1 cellular context compared by ENCODE assay signal in the genomic region with DNA sequence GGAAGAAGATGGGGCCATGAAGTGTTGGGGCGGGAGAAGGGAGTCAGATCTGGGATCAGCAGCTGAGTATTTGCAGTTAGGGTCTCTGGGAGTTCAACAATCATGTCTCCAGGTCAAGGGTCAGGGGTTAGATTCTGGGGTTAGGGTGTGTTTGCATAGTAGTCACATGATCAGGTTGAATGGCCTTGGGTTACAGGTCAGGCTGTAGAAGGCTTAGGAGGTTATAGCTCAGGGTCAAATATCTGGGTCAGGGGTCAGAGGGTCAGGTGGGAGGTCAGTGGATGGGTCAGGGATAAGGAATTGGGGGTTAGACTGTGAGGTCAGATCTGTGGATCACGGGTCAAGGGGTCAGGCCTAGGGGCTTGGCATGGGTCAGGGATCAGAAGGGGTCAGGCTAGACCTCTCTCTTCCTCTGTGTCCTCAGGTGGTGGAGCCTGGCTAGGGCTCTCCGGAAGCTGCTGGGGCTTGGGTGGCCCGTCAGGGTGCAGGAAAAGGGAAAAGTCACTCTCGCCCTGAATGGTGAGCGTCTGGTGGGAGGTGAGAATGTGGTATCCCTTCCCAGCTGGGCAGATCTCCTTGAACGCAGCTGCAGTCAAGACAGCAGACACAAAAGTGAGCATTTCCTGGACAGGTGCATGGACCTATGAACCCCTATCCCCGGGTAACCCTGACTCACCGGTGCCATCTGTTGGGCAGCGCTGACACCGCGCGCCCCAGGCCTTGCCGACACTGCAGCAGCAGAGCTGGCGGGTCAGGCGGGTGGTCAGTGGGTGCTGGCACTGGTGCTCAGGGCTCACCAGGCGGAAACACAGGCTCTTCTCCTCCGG.
TF ChIP-seq lines count a peak whose summit lies in the region.

No MANE protein-coding gene starts in this region.

TF ChIP-seq in GM23338, 12 proteins besides CTCF, POLR2A, EP300 and RAD21 (continued from another document):
- TF ChIP-seq, protein P1, sequence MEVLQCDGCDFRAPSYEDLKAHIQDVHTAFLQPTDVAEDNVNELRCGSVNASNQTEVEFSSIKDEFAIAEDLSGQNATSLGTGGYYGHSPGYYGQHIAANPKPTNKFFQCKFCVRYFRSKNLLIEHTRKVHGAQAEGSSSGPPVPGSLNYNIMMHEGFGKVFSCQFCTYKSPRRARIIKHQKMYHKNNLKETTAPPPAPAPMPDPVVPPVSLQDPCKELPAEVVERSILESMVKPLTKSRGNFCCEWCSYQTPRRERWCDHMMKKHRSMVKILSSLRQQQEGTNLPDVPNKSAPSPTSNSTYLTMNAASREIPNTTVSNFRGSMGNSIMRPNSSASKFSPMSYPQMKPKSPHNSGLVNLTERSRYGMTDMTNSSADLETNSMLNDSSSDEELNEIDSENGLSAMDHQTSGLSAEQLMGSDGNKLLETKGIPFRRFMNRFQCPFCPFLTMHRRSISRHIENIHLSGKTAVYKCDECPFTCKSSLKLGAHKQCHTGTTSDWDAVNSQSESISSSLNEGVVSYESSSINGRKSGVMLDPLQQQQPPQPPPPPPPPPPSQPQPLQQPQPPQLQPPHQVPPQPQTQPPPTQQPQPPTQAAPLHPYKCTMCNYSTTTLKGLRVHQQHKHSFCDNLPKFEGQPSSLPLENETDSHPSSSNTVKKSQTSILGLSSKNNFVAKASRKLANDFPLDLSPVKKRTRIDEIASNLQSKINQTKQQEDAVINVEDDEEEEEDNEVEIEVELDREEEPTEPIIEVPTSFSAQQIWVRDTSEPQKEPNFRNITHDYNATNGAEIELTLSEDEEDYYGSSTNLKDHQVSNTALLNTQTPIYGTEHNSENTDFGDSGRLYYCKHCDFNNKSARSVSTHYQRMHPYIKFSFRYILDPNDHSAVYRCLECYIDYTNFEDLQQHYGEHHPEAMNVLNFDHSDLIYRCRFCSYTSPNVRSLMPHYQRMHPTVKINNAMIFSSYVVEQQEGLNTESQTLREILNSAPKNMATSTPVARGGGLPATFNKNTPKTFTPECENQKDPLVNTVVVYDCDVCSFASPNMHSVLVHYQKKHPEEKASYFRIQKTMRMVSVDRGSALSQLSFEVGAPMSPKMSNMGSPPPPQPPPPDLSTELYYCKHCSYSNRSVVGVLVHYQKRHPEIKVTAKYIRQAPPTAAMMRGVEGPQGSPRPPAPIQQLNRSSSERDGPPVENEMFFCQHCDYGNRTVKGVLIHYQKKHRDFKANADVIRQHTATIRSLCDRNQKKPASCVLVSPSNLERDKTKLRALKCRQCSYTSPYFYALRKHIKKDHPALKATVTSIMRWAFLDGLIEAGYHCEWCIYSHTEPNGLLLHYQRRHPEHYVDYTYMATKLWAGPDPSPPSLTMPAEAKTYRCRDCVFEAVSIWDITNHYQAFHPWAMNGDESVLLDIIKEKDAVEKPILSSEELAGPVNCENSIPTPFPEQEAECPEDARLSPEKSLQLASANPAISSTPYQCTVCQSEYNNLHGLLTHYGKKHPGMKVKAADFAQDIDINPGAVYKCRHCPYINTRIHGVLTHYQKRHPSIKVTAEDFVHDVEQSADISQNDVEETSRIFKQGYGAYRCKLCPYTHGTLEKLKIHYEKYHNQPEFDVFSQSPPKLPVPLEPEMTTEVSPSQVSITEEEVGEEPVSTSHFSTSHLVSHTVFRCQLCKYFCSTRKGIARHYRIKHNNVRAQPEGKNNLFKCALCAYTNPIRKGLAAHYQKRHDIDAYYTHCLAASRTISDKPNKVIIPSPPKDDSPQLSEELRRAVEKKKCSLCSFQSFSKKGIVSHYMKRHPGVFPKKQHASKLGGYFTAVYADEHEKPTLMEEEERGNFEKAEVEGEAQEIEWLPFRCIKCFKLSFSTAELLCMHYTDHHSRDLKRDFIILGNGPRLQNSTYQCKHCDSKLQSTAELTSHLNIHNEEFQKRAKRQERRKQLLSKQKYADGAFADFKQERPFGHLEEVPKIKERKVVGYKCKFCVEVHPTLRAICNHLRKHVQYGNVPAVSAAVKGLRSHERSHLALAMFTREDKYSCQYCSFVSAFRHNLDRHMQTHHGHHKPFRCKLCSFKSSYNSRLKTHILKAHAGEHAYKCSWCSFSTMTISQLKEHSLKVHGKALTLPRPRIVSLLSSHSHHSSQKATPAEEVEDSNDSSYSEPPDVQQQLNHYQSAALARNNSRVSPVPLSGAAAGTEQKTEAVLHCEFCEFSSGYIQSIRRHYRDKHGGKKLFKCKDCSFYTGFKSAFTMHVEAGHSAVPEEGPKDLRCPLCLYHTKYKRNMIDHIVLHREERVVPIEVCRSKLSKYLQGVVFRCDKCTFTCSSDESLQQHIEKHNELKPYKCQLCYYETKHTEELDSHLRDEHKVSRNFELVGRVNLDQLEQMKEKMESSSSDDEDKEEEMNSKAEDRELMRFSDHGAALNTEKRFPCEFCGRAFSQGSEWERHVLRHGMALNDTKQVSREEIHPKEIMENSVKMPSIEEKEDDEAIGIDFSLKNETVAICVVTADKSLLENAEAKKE (CRISPR knock-in tag; IDR thresholded peaks at IDR 0.05): no peak
- TF ChIP-seq CREB1 (CRISPR knock-in tag; IDR thresholded peaks at IDR 0.05; ENCODE audit: low read depth): no peak
- no peak for TF ChIP-seq ZNF114 (CRISPR knock-in tag; IDR thresholded peaks at IDR 0.05)
- TF ChIP-seq JUNB (IDR thresholded peaks at IDR 0.05; ENCODE audit: unreplicated experiment): no peak
- no peak for TF ChIP-seq ZNF331 (CRISPR knock-in tag; IDR thresholded peaks at IDR 0.05; ENCODE audit: low read depth)
- no peak for TF ChIP-seq POLR2AphosphoS5 (IDR thresholded peaks at IDR 0.05; ENCODE audit: low read depth)
- no peak for TF ChIP-seq EZH2phosphoT487 (IDR thresholded peaks at IDR 0.05; ENCODE audit: unreplicated experiment)
- TF ChIP-seq, protein P2, sequence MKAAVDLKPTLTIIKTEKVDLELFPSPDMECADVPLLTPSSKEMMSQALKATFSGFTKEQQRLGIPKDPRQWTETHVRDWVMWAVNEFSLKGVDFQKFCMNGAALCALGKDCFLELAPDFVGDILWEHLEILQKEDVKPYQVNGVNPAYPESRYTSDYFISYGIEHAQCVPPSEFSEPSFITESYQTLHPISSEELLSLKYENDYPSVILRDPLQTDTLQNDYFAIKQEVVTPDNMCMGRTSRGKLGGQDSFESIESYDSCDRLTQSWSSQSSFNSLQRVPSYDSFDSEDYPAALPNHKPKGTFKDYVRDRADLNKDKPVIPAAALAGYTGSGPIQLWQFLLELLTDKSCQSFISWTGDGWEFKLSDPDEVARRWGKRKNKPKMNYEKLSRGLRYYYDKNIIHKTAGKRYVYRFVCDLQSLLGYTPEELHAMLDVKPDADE (IDR thresholded peaks at IDR 0.05): no peak
TF ChIP-seq in GM23338: peak in this region for 0.
